Comparison of ENCODE assay signal across 33 cellular contexts in the genomic region with DNA sequence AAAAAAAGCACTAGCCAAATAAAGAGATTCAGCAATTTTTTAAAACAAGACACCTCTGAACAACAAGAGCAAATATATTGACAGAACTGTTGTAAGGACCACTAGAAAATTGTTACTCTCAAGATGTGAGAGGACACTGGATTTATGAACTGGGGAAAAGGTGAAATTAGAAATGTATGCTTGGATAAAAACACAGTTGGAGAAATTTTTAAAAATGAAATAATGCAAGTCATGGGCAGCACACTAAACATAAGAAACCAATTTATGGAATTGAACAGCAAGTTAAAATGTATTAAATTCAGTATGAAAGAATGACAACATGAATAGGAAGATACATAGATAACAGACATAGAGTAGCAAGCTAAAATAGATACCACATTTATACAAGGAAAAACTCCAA.
"Had no signal": no experiment of that assay in that cellular context is flagged by ENCODE, and none has a peak within 500 bp of the region (broad histone marks: within the 10 kb centered on the region; RNA-seq: fewer than 3 reads in every experiment).

No MANE protein-coding gene starts in this region.

- FAIRE-seq: astrocyte, bronchial epithelial cell had no signal

- H3K4me3 ChIP-seq: adrenal gland, ascending aorta, body of pancreas, breast epithelium, cardiac muscle cell had no signal

- H3K36me3 ChIP-seq: adrenal gland, ascending aorta, brain microvascular endothelial cell, breast epithelium, cardiac muscle cell had no signal

- H3K4me1 ChIP-seq: adrenal gland, ascending aorta, body of pancreas, breast epithelium had no signal

- ATAC-seq: activated naive CD4-positive, alpha-beta T cell treated with anti-CD3 and anti-CD28 coated beads, Interleukin-2, amount 50 U/mL, for 72 hours; activated naive CD8-positive, alpha-beta T cell treated with anti-CD3 and anti-CD28 coated beads, Interleukin-2, amount 50 U/mL, for 24 hours; activated T-cell treated with anti-CD3 and anti-CD28 coated beads, Interleukin-2, amount 50 U/mL, for 4 hours; activated T-cell treated with anti-CD3 and anti-CD28 coated beads, Interleukin-2, amount 50 U/mL, for 72 hours; activated T-helper 17 cell treated with anti-CD3 and anti-CD28 coated beads, Interleukin-2, amount 50 U/mL, for 72 hours; body of pancreas had no signal

- H3K9me3 ChIP-seq: adrenal gland, body of pancreas had no signal

- H3K27me3 ChIP-seq: adrenal gland, ascending aorta, body of pancreas, brain microvascular endothelial cell, breast epithelium, cardiac muscle cell had no signal

- DNase-seq: activated effector memory CD4-positive, alpha-beta T cell treated with anti-CD3 and anti-CD28 coated beads, Interleukin-2, amount 50 U/mL, for 16 hours; activated effector memory CD4-positive, alpha-beta T cell treated with Interleukin-2 at 50 U/mL for 16 hours; activated gamma-delta T cell; activated gamma-delta T cell treated with Interleukin-2 at 50 U/mL for 16 hours; activated naive CD4-positive, alpha-beta T cell; activated naive CD4-positive, alpha-beta T cell treated with anti-CD3 and anti-CD28 coated beads for 36 hours; activated naive CD4-positive, alpha-beta T cell treated with anti-CD3 and anti-CD28 coated beads, Interleukin-2, amount 10 ng/mL, durations not matched to agents 7 days and 5 days; activated naive CD4-positive, alpha-beta T cell treated with anti-CD3 and anti-CD28 coated beads, Interleukin-2, amount 50 U/mL, for 16 hours; activated naive CD4-positive, alpha-beta T cell treated with Interleukin-2 at 50 U/mL for 16 hours; activated naive CD8-positive, alpha-beta T cell treated with anti-CD3 and anti-CD28 coated beads for 36 hours; activated naive CD8-positive, alpha-beta T cell treated with anti-CD3 and anti-CD28 coated beads, Interleukin-2, amount 10 ng/mL, durations not matched to agents 7 days and 5 days; activated naive CD8-positive, alpha-beta T cell treated with anti-CD3 and anti-CD28 coated beads, Interleukin-2, amount 50 U/mL, for 24 hours; activated T-cell treated with anti-CD3 and anti-CD28 coated beads, Interleukin-2, amount 50 U/mL, for 24 hours; activated T-cell treated with anti-CD3 and anti-CD28 coated beads, Interleukin-2, amount 50 U/mL, for 4 hours; activated T-cell treated with anti-CD3 and anti-CD28 coated beads, Interleukin-2, amount 50 U/mL, for 48 hours; activated T-cell treated with anti-CD3 and anti-CD28 coated beads, Interleukin-2, amount 50 U/mL, for 72 hours; adrenal gland; amniotic stem cell; amygdala; anterior cingulate cortex; aorta; body of pancreas; brain microvascular endothelial cell; caudate nucleus; central memory CD4-positive, alpha-beta T cell; cerebellar nuclear complex had no signal

- H3K27ac ChIP-seq: adrenal gland, ascending aorta, body of pancreas, brain microvascular endothelial cell, breast epithelium, cardiac muscle cell had no signal
